ENCODE assay signal across 1 cellular context in the genomic region with DNA sequence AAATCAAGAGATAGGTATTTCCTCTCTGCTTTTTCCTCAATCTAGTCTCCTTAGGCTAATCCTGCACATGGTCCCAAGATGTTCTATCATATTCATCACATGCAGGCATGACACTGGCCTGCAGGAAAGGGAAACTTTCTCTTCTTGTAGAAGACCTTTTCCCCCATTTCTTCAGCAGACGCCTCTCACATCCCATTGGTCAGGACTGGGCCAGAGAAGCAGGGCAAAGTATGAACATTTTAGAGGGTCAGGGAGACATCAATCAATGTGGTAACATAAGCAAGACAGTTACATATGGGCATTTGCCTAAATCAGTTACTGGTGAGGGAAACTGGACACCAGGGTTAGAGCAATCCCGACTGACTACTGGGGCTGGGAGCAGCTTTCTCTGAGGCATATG.
TF ChIP-seq lines count a peak whose summit lies in the region.

No MANE protein-coding gene starts in this region.

TF ChIP-seq in SK-N-SH treated with all-trans-retinoic acid at 6 μM for 48 hours, 23 proteins besides CTCF, POLR2A, EP300 and RAD21 (continued from another document):
- TF ChIP-seq, protein P1, sequence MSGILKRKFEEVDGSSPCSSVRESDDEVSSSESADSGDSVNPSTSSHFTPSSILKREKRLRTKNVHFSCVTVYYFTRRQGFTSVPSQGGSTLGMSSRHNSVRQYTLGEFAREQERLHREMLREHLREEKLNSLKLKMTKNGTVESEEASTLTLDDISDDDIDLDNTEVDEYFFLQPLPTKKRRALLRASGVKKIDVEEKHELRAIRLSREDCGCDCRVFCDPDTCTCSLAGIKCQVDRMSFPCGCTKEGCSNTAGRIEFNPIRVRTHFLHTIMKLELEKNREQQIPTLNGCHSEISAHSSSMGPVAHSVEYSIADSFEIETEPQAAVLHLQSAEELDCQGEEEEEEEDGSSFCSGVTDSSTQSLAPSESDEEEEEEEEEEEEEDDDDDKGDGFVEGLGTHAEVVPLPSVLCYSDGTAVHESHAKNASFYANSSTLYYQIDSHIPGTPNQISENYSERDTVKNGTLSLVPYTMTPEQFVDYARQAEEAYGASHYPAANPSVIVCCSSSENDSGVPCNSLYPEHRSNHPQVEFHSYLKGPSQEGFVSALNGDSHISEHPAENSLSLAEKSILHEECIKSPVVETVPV (CRISPR knock-in tag; IDR thresholded peaks at IDR 0.05): no peak
- TF ChIP-seq, protein P2, sequence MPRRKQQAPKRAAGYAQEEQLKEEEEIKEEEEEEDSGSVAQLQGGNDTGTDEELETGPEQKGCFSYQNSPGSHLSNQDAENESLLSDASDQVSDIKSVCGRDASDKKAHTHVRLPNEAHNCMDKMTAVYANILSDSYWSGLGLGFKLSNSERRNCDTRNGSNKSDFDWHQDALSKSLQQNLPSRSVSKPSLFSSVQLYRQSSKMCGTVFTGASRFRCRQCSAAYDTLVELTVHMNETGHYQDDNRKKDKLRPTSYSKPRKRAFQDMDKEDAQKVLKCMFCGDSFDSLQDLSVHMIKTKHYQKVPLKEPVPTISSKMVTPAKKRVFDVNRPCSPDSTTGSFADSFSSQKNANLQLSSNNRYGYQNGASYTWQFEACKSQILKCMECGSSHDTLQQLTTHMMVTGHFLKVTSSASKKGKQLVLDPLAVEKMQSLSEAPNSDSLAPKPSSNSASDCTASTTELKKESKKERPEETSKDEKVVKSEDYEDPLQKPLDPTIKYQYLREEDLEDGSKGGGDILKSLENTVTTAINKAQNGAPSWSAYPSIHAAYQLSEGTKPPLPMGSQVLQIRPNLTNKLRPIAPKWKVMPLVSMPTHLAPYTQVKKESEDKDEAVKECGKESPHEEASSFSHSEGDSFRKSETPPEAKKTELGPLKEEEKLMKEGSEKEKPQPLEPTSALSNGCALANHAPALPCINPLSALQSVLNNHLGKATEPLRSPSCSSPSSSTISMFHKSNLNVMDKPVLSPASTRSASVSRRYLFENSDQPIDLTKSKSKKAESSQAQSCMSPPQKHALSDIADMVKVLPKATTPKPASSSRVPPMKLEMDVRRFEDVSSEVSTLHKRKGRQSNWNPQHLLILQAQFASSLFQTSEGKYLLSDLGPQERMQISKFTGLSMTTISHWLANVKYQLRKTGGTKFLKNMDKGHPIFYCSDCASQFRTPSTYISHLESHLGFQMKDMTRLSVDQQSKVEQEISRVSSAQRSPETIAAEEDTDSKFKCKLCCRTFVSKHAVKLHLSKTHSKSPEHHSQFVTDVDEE (CRISPR knock-in tag; IDR thresholded peaks at IDR 0.05): no peak
- no peak for TF ChIP-seq BACH2 (CRISPR knock-in tag; IDR thresholded peaks at IDR 0.05; ENCODE audit: borderline replicate concordance)
- no peak for TF ChIP-seq TOX (CRISPR knock-in tag; IDR thresholded peaks at IDR 0.05; ENCODE audit: borderline replicate concordance)
- TF ChIP-seq ISL1 (CRISPR knock-in tag; IDR thresholded peaks at IDR 0.05): no peak
- TF ChIP-seq CSDC2 (CRISPR knock-in tag; IDR thresholded peaks at IDR 0.05): no peak
